ENCODE assay signal across 13 cellular contexts in the genomic region with DNA sequence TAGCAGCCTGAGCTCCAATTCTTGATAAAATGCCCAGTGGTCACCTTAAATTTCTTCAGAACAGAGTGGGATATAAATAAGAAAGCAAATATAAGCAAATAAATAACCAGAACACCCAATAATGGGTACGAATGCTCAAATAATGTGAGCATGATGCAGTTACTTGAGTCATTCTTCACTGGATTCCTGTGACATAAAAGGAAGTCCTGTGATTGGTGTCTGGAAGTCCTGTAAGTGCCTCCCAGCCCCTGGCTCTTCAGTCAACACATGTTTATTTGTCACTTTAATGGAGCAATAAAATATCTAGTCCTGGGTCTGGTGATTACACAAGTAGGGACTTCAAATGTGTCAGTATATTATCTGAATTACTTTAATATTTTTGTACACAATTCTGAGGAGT. TPM values are rescaled to one million over a fixed set of nuclear protein-coding genes. Genes with fewer than 3 reads are reported as not detected.
DNase-seq lines count a peak whose midpoint lies in the region; ATAC-seq and TF ChIP-seq lines count a peak whose summit lies in the region.
"Had no signal": no experiment of that assay in that cellular context is flagged by ENCODE, and none has a peak within 500 bp of the region (broad histone marks: within the 10 kb centered on the region; RNA-seq: fewer than 3 reads in every experiment).

No MANE protein-coding gene starts in this region.

- no peak for ATAC-seq in left cardiac atrium
- no peak for ATAC-seq in left lung
- ATAC-seq in GM18520 (IDR thresholded peaks at IDR 0.05; ENCODE audit: unreplicated experiment) = no peak
- ATAC-seq in activated CD4-positive, alpha-beta T cell treated with anti-CD3 and anti-CD28 coated beads for 36 hours = no peak

- TF ChIP-seq CTCF in right atrium auricular region (IDR thresholded peaks at IDR 0.05) (no peak), brain microvascular endothelial cell (IDR thresholded peaks at IDR 0.05; ENCODE audit: low read depth, low read length, missing control alignments) (no peak), left lung (IDR thresholded peaks at IDR 0.05) (no peak)

- no peak overlapping the region for H3K4me3 Mint-ChIP-seq in activated CD4-positive, alpha-beta T cell treated with anti-CD3 and anti-CD28 coated beads for 36 hours

- H3K4me1 ChIP-seq in right atrium auricular region (peaks cover 0 to 36% of the 10 kb centered on the region in 2 donors), left lung (peaks cover 17 to 45% of the 10 kb centered on the region in 2 donors)

- no peaks in the 10 kb centered on the region for H3K36me3 Mint-ChIP-seq in activated CD4-positive, alpha-beta T cell treated with anti-CD3 and anti-CD28 coated beads for 36 hours (ENCODE audit: low read depth)

- intact Hi-C loops in left cardiac atrium (cut with DNase I) = no loop called here
- intact Hi-C loops in left lung (cut with DNase I) = no loop called here
- intact Hi-C loops in activated CD4-positive, alpha-beta T cell treated with anti-CD3 and anti-CD28 coated beads for 36 hours (cut with DNase I, micrococcal nuclease) = no loop called here

- H3K9me3 ChIP-seq in right atrium auricular region = no peaks in the 10 kb centered on the region
- H3K9me3 ChIP-seq in left lung = no peaks in the 10 kb centered on the region
- H3K9me3 ChIP-seq: BLaER1 had no signal

- POLR2A ChIA-PET in activated CD4-positive, alpha-beta T cell treated with anti-CD3 and anti-CD28 coated beads for 36 hours (lab: Charles Lee) = no interaction called here

- H3K9me3 Mint-ChIP-seq in activated CD4-positive, alpha-beta T cell treated with anti-CD3 and anti-CD28 coated beads for 36 hours (ENCODE audit: low read depth) = no peaks in the 10 kb centered on the region

- CTCF ChIA-PET in activated CD4-positive, alpha-beta T cell treated with anti-CD3 and anti-CD28 coated beads for 36 hours (lab: Charles Lee) = no interaction called here

- no peaks in the 10 kb centered on the region for H3K27me3 ChIP-seq in right atrium auricular region
- no peaks in the 10 kb centered on the region for H3K27me3 ChIP-seq in brain microvascular endothelial cell (replicated peaks)
- no peaks in the 10 kb centered on the region for H3K27me3 ChIP-seq in left lung
- H3K27me3 ChIP-seq: BLaER1 had no signal

- H3K4me3 ChIP-seq in right atrium auricular region (no peak overlapping the region), brain microvascular endothelial cell (ENCODE audit: low read depth, low read length) (no peak overlapping the region), left lung (no peak overlapping the region)
- H3K4me3 ChIP-seq: BLaER1 had no signal

- no peaks in the 10 kb centered on the region for H3K36me3 ChIP-seq in right atrium auricular region
- H3K36me3 ChIP-seq in brain microvascular endothelial cell (replicated peaks) = no peaks in the 10 kb centered on the region
- no peaks in the 10 kb centered on the region for H3K36me3 ChIP-seq in left lung
- H3K36me3 ChIP-seq: BLaER1 had no signal

- DNase-seq in right atrium auricular region (ENCODE audit: low spot score) (no peak), left cardiac atrium (no peak), brain microvascular endothelial cell (peak; percentile 54), left lung (no peak)
- no peak for DNase-seq in effector CD4-positive, alpha-beta T cell
- no peak for DNase-seq in activated effector memory CD4-positive, alpha-beta T cell treated with anti-CD3 and anti-CD28 coated beads, Interleukin-2, amount 50 U/mL, for 16 hours
- DNase-seq in activated CD4-positive, alpha-beta T cell treated with anti-CD3 and anti-CD28 coated beads for 36 hours = no peak
- DNase-seq: activated CD4-positive, alpha-beta T cell treated with anti-CD3 and anti-CD28 coated beads, Interleukin-2, amount 50 U/mL, for 48 hours; activated naive CD4-positive, alpha-beta T cell treated with anti-CD3 and anti-CD28 coated beads, Interleukin-2, amount 50 U/mL, for 16 hours; SHP77 treated with DMSO at 0.1 percent for 48 hours had no signal

- H3K27me3 Mint-ChIP-seq in activated CD4-positive, alpha-beta T cell treated with anti-CD3 and anti-CD28 coated beads for 36 hours = peaks cover 7% of the 10 kb centered on the region

- in situ Hi-C loops in brain microvascular endothelial cell (cut with HindIII; ENCODE audit: low pct_ligation_motif_present, low sequenced_read_pairs) = no loop called here

- no peak overlapping the region for H3K27ac Mint-ChIP-seq in activated CD4-positive, alpha-beta T cell treated with anti-CD3 and anti-CD28 coated beads for 36 hours

- peaks cover 9% of the 10 kb centered on the region for H3K4me1 Mint-ChIP-seq in activated CD4-positive, alpha-beta T cell treated with anti-CD3 and anti-CD28 coated beads for 36 hours

- H3K27ac ChIP-seq in right atrium auricular region (peak overlapping the region; percentile 17 to 49), brain microvascular endothelial cell (peak overlapping the region; percentile 84), left lung (peak overlapping the region; percentile 74 to 75)
- H3K27ac ChIP-seq: BLaER1 had no signal

RNA-seq across cellular contexts. Expression of a gene that starts 30.4 kb away (rescaled TPM):
- total RNA-seq in right atrium auricular region (not detected), left cardiac atrium (not detected), left lung (1 to 10 TPM in 1 of 2 donors, not detected in 1; 2.3 TPM)
- not detected for total RNA-seq in activated CD4-positive, alpha-beta T cell treated with anti-CD3 and anti-CD28 coated beads for 36 hours
- total RNA-seq: liver had no signal

Comparison
In these comparisons a context has a peak if more than half of its experiments do, and no peak if none do; other contexts are left out.
1. H3K27ac ChIP-seq: peak in every context shown above with its lines; median percentile 84 in brain microvascular endothelial cell; 74 in left lung; 33 in right atrium auricular region.